10 cellular contexts compared by ENCODE assay signal in the genomic region with DNA sequence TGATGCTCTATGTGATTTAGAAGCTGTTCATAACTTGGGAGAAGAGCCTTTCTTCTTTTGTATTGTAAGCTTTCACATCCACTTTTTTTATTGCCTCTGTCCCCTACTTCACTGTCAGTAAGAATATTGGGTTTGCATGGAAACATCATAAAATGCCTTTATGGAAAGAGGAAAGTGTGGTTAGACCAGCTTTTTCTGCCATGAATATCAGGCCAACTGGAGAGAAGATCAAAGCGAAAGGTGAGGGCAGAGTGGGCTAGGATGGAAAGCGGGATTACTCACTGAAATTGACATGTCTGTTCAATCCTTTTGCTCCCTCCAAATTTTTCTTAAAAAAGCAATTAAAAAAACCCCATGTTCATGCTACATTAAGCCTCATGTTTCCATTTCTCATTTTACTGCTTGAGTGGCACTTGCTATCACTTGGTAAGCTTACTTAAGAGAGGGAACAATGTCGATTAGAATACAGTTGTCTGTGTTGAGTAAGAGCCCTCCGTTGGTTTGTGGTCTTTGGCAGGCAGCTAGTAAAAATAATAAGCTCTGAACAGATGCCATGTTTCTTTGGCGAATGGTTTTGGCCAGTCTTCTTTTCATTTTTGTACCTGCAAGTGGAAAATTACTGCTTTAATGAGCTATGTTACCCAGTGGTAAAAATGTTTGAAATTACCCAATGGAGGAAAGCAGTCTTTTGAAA. TPM values are rescaled to one million over a fixed set of nuclear protein-coding genes. Genes with fewer than 3 reads are reported as not detected.
A peak's percentile ranks its signal among the peaks of the same experiment; 100 is the strongest.
DNase-seq lines count a peak whose midpoint lies in the region; ATAC-seq and TF ChIP-seq lines count a peak whose summit lies in the region.
"Had no signal": no experiment of that assay in that cellular context is flagged by ENCODE, and none has a peak within 500 bp of the region (broad histone marks: within the 10 kb centered on the region; RNA-seq: fewer than 3 reads in every experiment).

No MANE protein-coding gene starts in this region.

- no peak overlapping the region for H2BK15ac ChIP-seq in mesendoderm (replicated peaks; ENCODE audit: low read depth)

- H3K4me1 ChIP-seq in hepatocyte (ENCODE audit: insufficient read depth) (no peaks in the 10 kb centered on the region), aorta (ENCODE audit: control insufficient read depth in 1 of 2, insufficient read depth in 2 of 2, low read length in 2 of 2) (peaks cover 3 to 5% of the 10 kb centered on the region in 2 donors), mesendoderm (ENCODE audit: control insufficient read depth, low read depth, low read length) (no peaks in the 10 kb centered on the region)

- H2BK120ac ChIP-seq in mesendoderm (ENCODE audit: low read depth, low read length) = no peak overlapping the region

- H3K27me3 Mint-ChIP-seq in activated T-cell treated with anti-CD3 and anti-CD28 coated beads, Interleukin-2, amount 50 U/mL, for 72 hours (ENCODE audit: low read depth) = peaks cover 50% of the 10 kb centered on the region
- H3K27me3 Mint-ChIP-seq in activated T-helper 17 cell treated with anti-CD3 and anti-CD28 coated beads, Interleukin-2, amount 50 U/mL, for 72 hours = peaks cover 8% of the 10 kb centered on the region

- H3K4me3 Mint-ChIP-seq in activated T-cell treated with anti-CD3 and anti-CD28 coated beads, Interleukin-2, amount 50 U/mL, for 72 hours = no peak overlapping the region
- H3K4me3 Mint-ChIP-seq in activated T-helper 17 cell treated with anti-CD3 and anti-CD28 coated beads, Interleukin-2, amount 50 U/mL, for 72 hours = no peak overlapping the region

- H3K9me3 ChIP-seq in hepatocyte (ENCODE audit: low read depth) = no peaks in the 10 kb centered on the region
- H3K9me3 ChIP-seq in aorta (ENCODE audit: control insufficient read depth, low read length) = no peaks in the 10 kb centered on the region
- no peaks in the 10 kb centered on the region for H3K9me3 ChIP-seq in WERI-Rb-1 (ENCODE audit: severe bottlenecking)

- H3K27ac ChIP-seq in hepatocyte = peak overlapping the region; percentile 0
- H3K27ac ChIP-seq in aorta (ENCODE audit: low read depth in 1 of 2, low read length in 2 of 2) = peak overlapping the region; percentile 65 to 88
- H3K27ac ChIP-seq in mesendoderm (ENCODE audit: low read depth, low read length) = no peak overlapping the region
- no peak overlapping the region for H3K27ac ChIP-seq in WERI-Rb-1
- H3K27ac ChIP-seq: VCaP had no signal

- H2AK5ac ChIP-seq in mesendoderm (ENCODE audit: low read length) = no peak overlapping the region

- no peaks in the 10 kb centered on the region for H3K36me3 ChIP-seq in hepatocyte (replicated peaks; ENCODE audit: insufficient read depth, low read depth)
- H3K36me3 ChIP-seq in aorta (ENCODE audit: control insufficient read depth in 1 of 2, insufficient read depth in 2 of 2, low read length in 1 of 2) = no peaks in the 10 kb centered on the region
- H3K36me3 ChIP-seq in mesendoderm (ENCODE audit: control insufficient read depth, insufficient read depth, low read length) = no peaks in the 10 kb centered on the region
- no peaks in the 10 kb centered on the region for H3K36me3 ChIP-seq in WERI-Rb-1

- no peaks in the 10 kb centered on the region for H3K9me3 Mint-ChIP-seq in activated T-cell treated with anti-CD3 and anti-CD28 coated beads, Interleukin-2, amount 50 U/mL, for 72 hours
- no peaks in the 10 kb centered on the region for H3K9me3 Mint-ChIP-seq in activated T-helper 17 cell treated with anti-CD3 and anti-CD28 coated beads, Interleukin-2, amount 50 U/mL, for 72 hours
- H3K9me3 Mint-ChIP-seq: activated naive CD4-positive, alpha-beta T cell treated with anti-CD3 and anti-CD28 coated beads, Interleukin-2, amount 50 U/mL, for 72 hours had no signal

- no peak overlapping the region for H3K18ac ChIP-seq in mesendoderm (ENCODE audit: low read length)

- ATAC-seq in activated T-cell treated with anti-CD3 and anti-CD28 coated beads, Interleukin-2, amount 50 U/mL, for 72 hours (replicated peaks in 1 of 2) = no peak
- no peak for ATAC-seq in activated T-helper 17 cell treated with anti-CD3 and anti-CD28 coated beads, Interleukin-2, amount 50 U/mL, for 72 hours (replicated peaks)
- peak; percentile 78 for ATAC-seq in aorta (ENCODE audit: low FRiP score)

- H3K4me3 ChIP-seq in hepatocyte (no peak overlapping the region), aorta (ENCODE audit: low read length in 2 of 2) (peak overlapping the region in 1 of 2 donors; percentile 10), mesendoderm (ENCODE audit: low read length) (no peak overlapping the region), WERI-Rb-1 (ENCODE audit: low read depth, low read length) (no peak overlapping the region)

- no peak overlapping the region for H3K56ac ChIP-seq in mesendoderm (ENCODE audit: low read length)

- no peaks in the 10 kb centered on the region for H3K4me1 Mint-ChIP-seq in activated T-cell treated with anti-CD3 and anti-CD28 coated beads, Interleukin-2, amount 50 U/mL, for 72 hours (ENCODE audit: low read depth)
- H3K4me1 Mint-ChIP-seq in activated T-helper 17 cell treated with anti-CD3 and anti-CD28 coated beads, Interleukin-2, amount 50 U/mL, for 72 hours = no peaks in the 10 kb centered on the region

- no peak overlapping the region for H3K9ac ChIP-seq in mesendoderm (ENCODE audit: low read length)

- H4K5ac ChIP-seq in mesendoderm (ENCODE audit: low read length) = no peak overlapping the region

- H3K27ac Mint-ChIP-seq in activated T-cell treated with anti-CD3 and anti-CD28 coated beads, Interleukin-2, amount 50 U/mL, for 72 hours = peak overlapping the region; percentile 5
- H3K27ac Mint-ChIP-seq in activated T-helper 17 cell treated with anti-CD3 and anti-CD28 coated beads, Interleukin-2, amount 50 U/mL, for 72 hours = peak overlapping the region; percentile 30
- H3K27ac Mint-ChIP-seq: activated naive CD4-positive, alpha-beta T cell treated with anti-CD3 and anti-CD28 coated beads, Interleukin-2, amount 50 U/mL, for 72 hours had no signal

- H3K4me2 ChIP-seq in hepatocyte (no peak overlapping the region), mesendoderm (ENCODE audit: low read length) (no peak overlapping the region)

- no peak for DNase-seq in activated T-cell treated with anti-CD3 and anti-CD28 coated beads, Interleukin-2, amount 50 U/mL, for 72 hours
- DNase-seq in activated T-cell treated with anti-CD3 and anti-CD28 coated beads, Interleukin-2, amount 50 U/mL, for 48 hours = no peak
- DNase-seq in hepatocyte (ENCODE audit: low spot score) = no peak
- DNase-seq in aorta = no peak
- DNase-seq in mesendoderm = no peak
- no peak for DNase-seq in WERI-Rb-1
- no peak for DNase-seq in stimulated activated CD4-positive, alpha-beta T cell treated with anti-CD3 and anti-CD28 coated beads, Interleukin-4, amount 100 ng/mL, for 4 hours

- H4K20me1 ChIP-seq in hepatocyte (ENCODE audit: insufficient read depth, poor library complexity, severe bottlenecking) = no peaks in the 10 kb centered on the region

- H4K8ac ChIP-seq in mesendoderm (ENCODE audit: low read depth, low read length) = no peak overlapping the region

- H3K36me3 Mint-ChIP-seq in activated T-cell treated with anti-CD3 and anti-CD28 coated beads, Interleukin-2, amount 50 U/mL, for 72 hours (ENCODE audit: insufficient read depth in 2 of 2) = no peaks in the 10 kb centered on the region
- H3K36me3 Mint-ChIP-seq in activated T-helper 17 cell treated with anti-CD3 and anti-CD28 coated beads, Interleukin-2, amount 50 U/mL, for 72 hours (ENCODE audit: low read depth) = no peaks in the 10 kb centered on the region
- H3K36me3 Mint-ChIP-seq: activated naive CD4-positive, alpha-beta T cell treated with anti-CD3 and anti-CD28 coated beads, Interleukin-2, amount 50 U/mL, for 72 hours had no signal

- no peaks in the 10 kb centered on the region for H3K9me2 ChIP-seq in hepatocyte (replicated peaks; ENCODE audit: insufficient read depth)

- H3K27me3 ChIP-seq in hepatocyte (peaks cover 11% of the 10 kb centered on the region), aorta (ENCODE audit: control insufficient read depth in 1 of 2, insufficient read depth in 2 of 2, low read length in 1 of 2) (no peaks in the 10 kb centered on the region), mesendoderm (ENCODE audit: insufficient read depth, low read length, poor library complexity) (no peaks in the 10 kb centered on the region), WERI-Rb-1 (ENCODE audit: insufficient read depth, low read depth, severe bottlenecking) (no peaks in the 10 kb centered on the region)

- no peak for TF ChIP-seq CTCF in hepatocyte (IDR thresholded peaks at IDR 0.05; ENCODE audit: poor library complexity)
- no peak for TF ChIP-seq CTCF in WERI-Rb-1 (IDR thresholded peaks at IDR 0.05; ENCODE audit: low read depth, low read length)

- H2BK5ac ChIP-seq in mesendoderm (ENCODE audit: low read length) = no peak overlapping the region

- intact Hi-C loops in aorta (cut with DNase I) = loop anchor here (2.0 to 10.0 kb wide), 4 partner anchors 68 to 748 kb away; a partner anchor contains a TSS

- no peak overlapping the region for H3K23ac ChIP-seq in mesendoderm (ENCODE audit: low read length)

- H3K79me2 ChIP-seq in hepatocyte (no peaks in the 10 kb centered on the region), mesendoderm (ENCODE audit: control insufficient read depth, insufficient read depth, low read length) (no peaks in the 10 kb centered on the region)

- WGBS in hepatocyte (ENCODE audit: low lambda C conversion rate, missing lambda C conversion rate) = 60% methylated on average over 5 of the region's 5 CpGs
- WGBS in aorta, 2 donors = 7 to 11% methylated on average over 5 of the region's 5 CpGs
- WGBS in mesendoderm (ENCODE audit: extremely low coverage, insufficient coverage, low lambda C conversion rate) = no CpG with 5 or more reads among the region's 5 CpGs

- no peak overlapping the region for H2AFZ ChIP-seq in hepatocyte

- no peak overlapping the region for H3K4ac ChIP-seq in mesendoderm (ENCODE audit: low read depth, low read length)

- no peaks in the 10 kb centered on the region for H3K79me1 ChIP-seq in mesendoderm (ENCODE audit: low read length)

RNA-seq across cellular contexts. Expression of a gene that starts 35.9 kb away (rescaled TPM):
- total RNA-seq in activated T-cell treated with anti-CD3 and anti-CD28 coated beads, Interleukin-2, amount 50 U/mL, for 72 hours = not detected
- total RNA-seq in activated T-helper 17 cell treated with anti-CD3 and anti-CD28 coated beads, Interleukin-2, amount 50 U/mL, for 72 hours = 1 to 10 TPM in 1 of 2 donors, under 1 TPM in 1; 0.71 to 1.4 TPM
- total RNA-seq in hepatocyte = not detected in 2 replicates
- 0.07 TPM in 1 of 2 replicates, not detected in the other for polyA plus RNA-seq in hepatocyte
- under 1 TPM in 1 of 2 donors, not detected in 1; 0.15 TPM for total RNA-seq in aorta
- polyA plus RNA-seq in aorta = not detected
- not detected for polyA plus RNA-seq in mesendoderm (2013, experiment 1 of 2)
- not detected for polyA plus RNA-seq in mesendoderm (2013, experiment 2 of 2)

Comparison
In these comparisons a context has a peak if more than half of its experiments do, and no peak if none do; other contexts are left out.
1. H3K27ac ChIP-seq: peak in hepatocyte (single experiment) and aorta (2 of 2); none in mesendoderm (single experiment) and WERI-Rb-1 (single experiment).